18 cellular contexts compared by ENCODE assay signal in the genomic region with DNA sequence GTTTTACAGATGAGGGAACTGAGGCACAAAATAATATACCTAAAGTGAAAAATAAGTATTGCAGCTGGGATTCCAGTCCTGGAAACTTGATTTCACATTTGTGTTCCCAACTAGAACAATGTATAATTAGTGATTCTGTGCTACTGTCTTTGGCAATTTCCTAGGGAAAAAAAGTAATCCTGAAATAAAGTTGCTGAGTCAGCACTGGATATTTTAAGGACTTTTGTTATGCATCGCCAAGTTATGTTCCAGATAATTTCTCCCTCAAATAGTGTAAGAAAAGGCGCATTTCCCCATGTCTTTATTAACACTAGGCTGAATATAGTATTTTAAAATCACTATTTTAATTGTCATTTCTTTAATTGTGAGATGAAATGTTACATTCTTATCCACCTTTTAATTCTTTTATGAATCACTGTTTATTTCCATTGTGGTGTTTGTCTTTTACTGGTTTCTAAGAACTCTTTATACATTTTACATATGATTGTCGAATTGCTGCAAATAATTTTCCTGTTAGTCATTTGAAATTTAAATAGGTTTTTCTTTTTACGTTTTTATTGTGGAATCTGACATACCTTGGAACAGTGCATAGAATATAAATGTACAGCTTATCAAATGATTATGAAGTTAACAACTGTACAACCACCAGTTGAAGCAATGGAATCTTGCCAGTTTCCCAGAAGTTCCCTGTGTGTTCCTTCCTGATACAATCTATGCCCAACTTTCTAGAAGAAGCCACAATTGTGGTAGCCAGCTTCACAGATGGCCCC. TPM values are rescaled to one million over a fixed set of nuclear protein-coding genes. Genes with fewer than 3 reads are reported as not detected.
A peak's percentile ranks its signal among the peaks of the same experiment; 100 is the strongest.
DNase-seq lines count a peak whose midpoint lies in the region; ATAC-seq, FAIRE-seq and TF ChIP-seq lines count a peak whose summit lies in the region.
"Had no signal": no experiment of that assay in that cellular context is flagged by ENCODE, and none has a peak within 500 bp of the region (broad histone marks: within the 10 kb centered on the region; RNA-seq: fewer than 3 reads in every experiment).

No MANE protein-coding gene starts in this region.

- CTCF ChIA-PET in PC-3 (lab: Charles Lee), result no interaction called here

- peak; percentile 6 for FAIRE-seq in frontal cortex (lab: Jason Lieb, UNC)
- FAIRE-seq: GM19239, H54 had no signal

- H3K9me2 ChIP-seq in PC-3 (replicated peaks; ENCODE audit: low read length), result no peaks in the 10 kb centered on the region

- no TSS peak for BruUV-seq in PC-3 (replicated peaks; lab: Mats Ljungman, UMichigan)

- H3K9ac ChIP-seq in PC-3 (ENCODE audit: low read length), result 0 out of 2 replicates have a peak overlapping the region, but pooled peaks have one; percentile 4
- H3K9ac ChIP-seq: BLaER1 had no signal

- H2AFZ ChIP-seq in PC-3 (ENCODE audit: low read length), result peak overlapping the region; percentile 2; the same call in 1 of the 2 replicates

- H3F3A ChIP-seq in PC-3 (ENCODE audit: low read length, unreplicated experiment), result no peaks in the 10 kb centered on the region

- intact Hi-C loops in left ventricle myocardium inferior (cut with micrococcal nuclease) (no loop called here), PC-3 (cut with micrococcal nuclease) (no loop called here), left lung (cut with DNase I) (no loop called here)

- H4K20me1 ChIP-seq in PC-3 (ENCODE audit: low read length), result no peaks in the 10 kb centered on the region
- H4K20me1 ChIP-seq: BLaER1 had no signal

- H3K36me3 ChIP-seq in cardiac muscle cell, result no peaks in the 10 kb centered on the region
- H3K36me3 ChIP-seq in left ventricle myocardium inferior, result no peaks in the 10 kb centered on the region
- no peaks in the 10 kb centered on the region for H3K36me3 ChIP-seq in PC-3 (ENCODE audit: low read depth, low read length)
- H3K36me3 ChIP-seq in left lung, result no peaks in the 10 kb centered on the region
- H3K36me3 ChIP-seq: BLaER1 had no signal

- H3K4me3 ChIP-seq in cardiac muscle cell, result no peak overlapping the region
- no peak overlapping the region for H3K4me3 ChIP-seq in left ventricle myocardium inferior
- H3K4me3 ChIP-seq in PC-3 (ENCODE audit: low read length), result no peak overlapping the region
- no peak overlapping the region for H3K4me3 ChIP-seq in left lung
- H3K4me3 ChIP-seq: BLaER1 had no signal

- ATAC-seq in PC-3 (peak; percentile 81), HG03045 (IDR thresholded peaks at IDR 0.05; ENCODE audit: unreplicated experiment) (no peak), left lung (no peak)

- H3K4me1 ChIP-seq in cardiac muscle cell (ENCODE audit: low read depth), result peaks cover 11% of the 10 kb centered on the region
- H3K4me1 ChIP-seq in left ventricle myocardium inferior, result no peaks in the 10 kb centered on the region
- peaks cover 19% of the 10 kb centered on the region for H3K4me1 ChIP-seq in PC-3 (ENCODE audit: insufficient read depth, low read length)
- H3K4me1 ChIP-seq in left lung, result no peaks in the 10 kb centered on the region
- H3K4me1 ChIP-seq: BLaER1 had no signal

- H3K27me3 ChIP-seq in cardiac muscle cell, result no peaks in the 10 kb centered on the region
- peaks cover 9% of the 10 kb centered on the region for H3K27me3 ChIP-seq in left ventricle myocardium inferior (ENCODE audit: low read depth)
- H3K27me3 ChIP-seq in PC-3 (ENCODE audit: low read length), result no peaks in the 10 kb centered on the region
- H3K27me3 ChIP-seq in left lung, result no peaks in the 10 kb centered on the region
- H3K27me3 ChIP-seq: BLaER1 had no signal

- H3K79me2 ChIP-seq in PC-3 (ENCODE audit: low read length), result no peaks in the 10 kb centered on the region

- H3K9me3 ChIP-seq in cardiac muscle cell (ENCODE audit: low read depth) (no peaks in the 10 kb centered on the region), left ventricle myocardium inferior (replicated peaks) (peaks cover 6% of the 10 kb centered on the region), PC-3 (ENCODE audit: low read length) (no peaks in the 10 kb centered on the region), left lung (peaks cover 0 to 2% of the 10 kb centered on the region in 2 donors)

- TF ChIP-seq CTCF in cardiac muscle cell (IDR thresholded peaks at IDR 0.05; ENCODE audit: low read depth, low read length), result no peak
- TF ChIP-seq CTCF in left ventricle myocardium inferior (IDR thresholded peaks at IDR 0.05; ENCODE audit: borderline replicate concordance), result no peak
- no peak for TF ChIP-seq CTCF in PC-3 (conservative IDR thresholded peaks at IDR 0.05; ENCODE audit: low read depth, low read length)
- no peak for TF ChIP-seq CTCF in left lung (IDR thresholded peaks at IDR 0.05)

- POLR2A ChIA-PET in PC-3 (lab: Charles Lee; ENCODE audit: unreplicated experiment), result no interaction called here

- no peak for DNase-seq in cardiac muscle cell (ENCODE audit: low read depth in 1 of 2, low spot score in 1 of 2)
- DNase-seq in left ventricle myocardium inferior, result no peak
- peak; percentile 54 for DNase-seq in PC-3
- no peak for DNase-seq in frontal cortex (ENCODE audit: low spot score in 2 of 2)
- no peak for DNase-seq in NOMO-1 treated with dmso at 0.1 percent for 144 hours (lab: John Stamatoyannopoulos, UW; ENCODE audit: unreplicated experiment)
- no peak for DNase-seq in iPS-NIHi11 (ENCODE audit: low spot score)
- no peak for DNase-seq in left lung
- DNase-seq: AML-193; CD8-positive, alpha-beta memory T cell; DMS53; GF-D8; KG1 had no signal

- H3K27ac ChIP-seq in cardiac muscle cell (peak overlapping the region; percentile 54), left ventricle myocardium inferior (replicated peaks) (no peak overlapping the region), PC-3 (ENCODE audit: low read length) (peak overlapping the region; percentile 74), left lung (no peak overlapping the region)
- H3K27ac ChIP-seq: 22Rv1, BLaER1, HL-60 had no signal

- H3K4me2 ChIP-seq in PC-3 (ENCODE audit: low read length), result no peak overlapping the region
- H3K4me2 ChIP-seq: BLaER1 had no signal

RNA-seq across cellular contexts. Expression of gene SH3GL3, which starts 56.6 kb away (rescaled TPM):
- total RNA-seq in cardiac muscle cell (38.2 and 79.6 TPM in 2 replicates), left ventricle myocardium inferior (not detected), PC-3 (2014; rRNA removed) (1.7 and 3.6 TPM in 2 replicates), frontal cortex (187 TPM), left lung (under 1 TPM; 0.82 to 0.86 TPM)
- polyA plus RNA-seq in cardiac muscle cell, result 52.4 and 87.1 TPM in 2 replicates
- total RNA-seq: CD8-positive, alpha-beta memory T cell had no signal
- polyA plus RNA-seq: CD8-positive, alpha-beta memory T cell had no signal

Comparison
In these comparisons a context has a peak if more than half of its experiments do, and no peak if none do; other contexts are left out.
1. H3K27ac ChIP-seq: peak in cardiac muscle cell (single experiment) and PC-3 (single experiment); none in left ventricle myocardium inferior (single experiment) and left lung (0 of 2).